Comparison of ENCODE assay signal across 8 cellular contexts in genomic region chr17:48878920-48879898, GRCh38. TPM values are rescaled to one million over a fixed set of nuclear protein-coding genes. Genes with fewer than 3 reads are reported as not detected.
DNase-seq lines count a peak whose midpoint lies in the region; ATAC-seq and TF ChIP-seq lines count a peak whose summit lies in the region.

No MANE protein-coding gene starts in this region.

- H3K27me3 ChIP-seq in NT2/D1 (ENCODE audit: insufficient read depth, insufficient read length), result no peaks in the 10 kb centered on the region
- H3K27me3 ChIP-seq in suprapubic skin, result no peaks in the 10 kb centered on the region

- H3K4me1 ChIP-seq in NT2/D1 (ENCODE audit: insufficient read depth, insufficient read length) (no peaks in the 10 kb centered on the region), suprapubic skin (no peaks in the 10 kb centered on the region)

- H3K4me3 ChIP-seq in NT2/D1 (ENCODE audit: insufficient read length, low read depth), result no peak overlapping the region
- no peak overlapping the region for H3K4me3 ChIP-seq in epithelial cell of proximal tubule (ENCODE audit: low read depth, low read length)
- H3K4me3 ChIP-seq in suprapubic skin, result no peak overlapping the region

- no peak overlapping the region for H3K27ac ChIP-seq in suprapubic skin

- no peak for TF ChIP-seq EP300 in suprapubic skin (IDR thresholded peaks at IDR 0.05)

- in situ Hi-C loops in KBM-7 (cut with MboI; ENCODE audit: low pct_unique_long_range_greater_than_20kb, low sequenced_read_pairs), result loop anchor here (10.0 kb wide), 1 partner anchor 64 kb away; the partner anchor contains the start of gene TTLL6

- no peak overlapping the region for H3K9ac ChIP-seq in NT2/D1 (ENCODE audit: insufficient read length, low read depth)

- ATAC-seq in GM18873 (IDR thresholded peaks at IDR 0.05; ENCODE audit: low FRiP score, unreplicated experiment), result no peak

- no peak for TF ChIP-seq POLR2A in suprapubic skin (IDR thresholded peaks at IDR 0.05)

- DNase-seq in DMS153 treated with DMSO at 0.1 percent for 48 hours (lab: John Stamatoyannopoulos, UW; ENCODE audit: unreplicated experiment), result peak; percentile 70
- peak; percentile 80 for DNase-seq in KBM-7
- DNase-seq in NT2/D1 (ENCODE audit: low read depth, low spot score), result peak; percentile 68
- peak; percentile 76 for DNase-seq in activated CD8-positive, alpha-beta memory T cell treated with anti-CD3 and anti-CD28 coated beads for 24 hours
- no peak for DNase-seq in epithelial cell of proximal tubule (ENCODE audit: low read depth)
- DNase-seq in mucosa of gallbladder (ENCODE audit: low spot score), result peak; percentile 55
- no peak for DNase-seq in suprapubic skin (ENCODE audit: low spot score in 2 of 2)

- WGBS in suprapubic skin, result 22% methylated on average over 12 of the region's 12 CpGs

- H3K36me3 ChIP-seq in NT2/D1 (ENCODE audit: insufficient read depth, insufficient read length, low read length) (no peaks in the 10 kb centered on the region), suprapubic skin (no peaks in the 10 kb centered on the region)

- TF ChIP-seq CTCF in epithelial cell of proximal tubule (conservative IDR thresholded peaks at IDR 0.05; ENCODE audit: low read depth, low read length) (peak; percentile 98), suprapubic skin (IDR thresholded peaks at IDR 0.05) (peak; percentile 90 to 95)

- no peaks in the 10 kb centered on the region for H3K9me3 ChIP-seq in NT2/D1 (ENCODE audit: insufficient read depth, low read length)
- no peaks in the 10 kb centered on the region for H3K9me3 ChIP-seq in suprapubic skin

RNA-seq across cellular contexts. Expression of gene ATP5MC1, which starts 13.4 kb away (rescaled TPM):
- 142 and 205 TPM in 2 replicates for total RNA-seq in epithelial cell of proximal tubule
- 69.5 TPM for total RNA-seq in mucosa of gallbladder
- total RNA-seq in suprapubic skin, result 100 to 1,000 TPM in 3 of 4 donors, 10 to 100 TPM in 1; 79.8 to 128 (median 112) TPM

RNA-seq across cellular contexts. Expression of gene UBE2Z, which starts 29.0 kb away (rescaled TPM):
- total RNA-seq in epithelial cell of proximal tubule, result 71.0 and 78.9 TPM in 2 replicates
- 78.0 TPM for total RNA-seq in mucosa of gallbladder
- 10 to 100 TPM; 57.2 to 73.2 (median 69.7) TPM for total RNA-seq in suprapubic skin

RNA-seq across cellular contexts. Expression of gene CALCOCO2, which starts 48.4 kb away (rescaled TPM):
- total RNA-seq in epithelial cell of proximal tubule (21.3 and 24.8 TPM in 2 replicates), mucosa of gallbladder (163 TPM), suprapubic skin (100 to 1,000 TPM in 2 of 4 donors, 10 to 100 TPM in 2; 87.2 to 133 (median 102) TPM)

Comparison
In these comparisons a context has a peak if more than half of its experiments do, and no peak if none do; other contexts are left out.
1. DNase-seq: peak in DMS153 treated with DMSO at 0.1 percent for 48 hours (single experiment), KBM-7 (single experiment), NT2/D1 (single experiment), activated CD8-positive, alpha-beta memory T cell treated with anti-CD3 and anti-CD28 coated beads for 24 hours (single experiment) and mucosa of gallbladder (single experiment); none in epithelial cell of proximal tubule (single experiment) and suprapubic skin (0 of 2).